Comparison of ENCODE assay signal across 1 cellular context in the genomic region with DNA sequence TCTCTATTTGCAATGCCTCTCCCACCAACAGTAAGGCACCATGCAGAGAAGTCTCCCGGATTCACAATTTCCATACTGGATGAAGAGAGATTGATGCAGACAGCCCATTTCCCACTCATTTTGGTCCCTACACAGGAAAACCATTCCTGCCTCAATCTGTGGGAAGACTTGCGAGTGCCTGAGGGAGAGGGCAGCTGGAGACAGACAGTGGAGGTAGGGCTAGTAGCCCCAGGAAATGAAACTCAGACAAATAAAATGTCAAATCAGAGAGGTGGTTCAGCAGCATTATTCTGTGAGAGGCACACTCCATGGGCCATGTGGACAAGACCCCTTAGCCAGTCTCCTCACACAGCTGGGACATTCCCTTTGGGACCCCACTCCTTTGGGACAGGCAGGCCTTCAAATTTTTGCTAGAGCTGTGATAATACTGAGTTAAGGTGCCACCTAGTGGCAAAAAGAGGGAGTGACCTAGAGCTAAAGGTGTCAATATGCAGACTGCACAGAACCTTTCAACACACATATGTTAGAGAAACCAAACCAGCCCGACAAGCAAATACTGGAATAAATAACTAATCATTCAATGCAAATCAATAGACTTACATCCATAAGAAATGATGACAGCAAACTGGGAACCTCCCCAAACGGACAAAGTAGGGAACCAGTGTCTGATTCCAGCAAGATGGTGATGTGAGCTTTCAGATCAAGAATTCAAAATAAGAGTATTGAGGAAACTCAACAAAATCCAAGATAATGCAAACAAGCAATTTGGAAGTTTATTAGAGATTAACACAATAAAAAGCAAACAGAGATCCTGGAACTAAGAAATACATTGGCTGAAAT.
TF ChIP-seq lines count a peak whose summit lies in the region.

No MANE protein-coding gene starts in this region.

TF ChIP-seq in GM12878, 131 proteins besides CTCF, POLR2A, EP300 and RAD21 (continued from another document):
- TF ChIP-seq, protein P1, sequence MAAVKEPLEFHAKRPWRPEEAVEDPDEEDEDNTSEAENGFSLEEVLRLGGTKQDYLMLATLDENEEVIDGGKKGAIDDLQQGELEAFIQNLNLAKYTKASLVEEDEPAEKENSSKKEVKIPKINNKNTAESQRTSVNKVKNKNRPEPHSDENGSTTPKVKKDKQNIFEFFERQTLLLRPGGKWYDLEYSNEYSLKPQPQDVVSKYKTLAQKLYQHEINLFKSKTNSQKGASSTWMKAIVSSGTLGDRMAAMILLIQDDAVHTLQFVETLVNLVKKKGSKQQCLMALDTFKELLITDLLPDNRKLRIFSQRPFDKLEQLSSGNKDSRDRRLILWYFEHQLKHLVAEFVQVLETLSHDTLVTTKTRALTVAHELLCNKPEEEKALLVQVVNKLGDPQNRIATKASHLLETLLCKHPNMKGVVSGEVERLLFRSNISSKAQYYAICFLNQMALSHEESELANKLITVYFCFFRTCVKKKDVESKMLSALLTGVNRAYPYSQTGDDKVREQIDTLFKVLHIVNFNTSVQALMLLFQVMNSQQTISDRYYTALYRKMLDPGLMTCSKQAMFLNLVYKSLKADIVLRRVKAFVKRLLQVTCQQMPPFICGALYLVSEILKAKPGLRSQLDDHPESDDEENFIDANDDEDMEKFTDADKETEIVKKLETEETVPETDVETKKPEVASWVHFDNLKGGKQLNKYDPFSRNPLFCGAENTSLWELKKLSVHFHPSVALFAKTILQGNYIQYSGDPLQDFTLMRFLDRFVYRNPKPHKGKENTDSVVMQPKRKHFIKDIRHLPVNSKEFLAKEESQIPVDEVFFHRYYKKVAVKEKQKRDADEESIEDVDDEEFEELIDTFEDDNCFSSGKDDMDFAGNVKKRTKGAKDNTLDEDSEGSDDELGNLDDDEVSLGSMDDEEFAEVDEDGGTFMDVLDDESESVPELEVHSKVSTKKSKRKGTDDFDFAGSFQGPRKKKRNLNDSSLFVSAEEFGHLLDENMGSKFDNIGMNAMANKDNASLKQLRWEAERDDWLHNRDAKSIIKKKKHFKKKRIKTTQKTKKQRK (IDR thresholded peaks at IDR 0.05; ENCODE audit: low read depth, low read length), result no peak
